In genomic region chr2:66240284-66240683, GRCh38 we compare ENCODE assay signal across 25 cellular contexts.
DNase-seq lines count a peak whose midpoint lies in the region; ATAC-seq, FAIRE-seq and TF ChIP-seq lines count a peak whose summit lies in the region.
"Had no signal": no experiment of that assay in that cellular context is flagged by ENCODE, and none has a peak within 500 bp of the region (broad histone marks: within the 10 kb centered on the region; RNA-seq: fewer than 3 reads in every experiment).

No MANE protein-coding gene starts in this region.

- intact Hi-C loops in testis (cut with DNase I; ENCODE audit: low total_unique reads): no loop called here

- peak; percentile 85 for FAIRE-seq in endometrium (lab: Jason Lieb, UNC)
- FAIRE-seq: G401.6, HTR-8/SVneo, kidney had no signal

- H3K36me3 ChIP-seq in testis (ENCODE audit: low read depth, missing control alignments): no peaks in the 10 kb centered on the region
- H3K36me3 ChIP-seq: SJSA1, upper lobe of left lung had no signal

- DNase-seq in DMS 273 (lab: John Stamatoyannopoulos, UW; ENCODE audit: unreplicated experiment): peak; percentile 46
- no peak for DNase-seq in DMS 273 treated with DMSO at 0.1 percent for 48 hours (lab: John Stamatoyannopoulos, UW)
- DNase-seq in midbrain (lab: John Stamatoyannopoulos, UW): peak; percentile 46
- peak; percentile 51 for DNase-seq in testis
- no peak for DNase-seq in NCI-H526 (lab: John Stamatoyannopoulos, UW)
- DNase-seq: activated CD8-positive, alpha-beta memory T cell treated with anti-CD3 and anti-CD28 coated beads, Interleukin-2, amount 50 U/mL, for 48 hours; activated gamma-delta T cell; Calu3; effector memory CD8-positive, alpha-beta T cell; H7; Karpas-422; kidney; NCI-H1436; NCI-H2171 treated with DMSO at 0.1 percent for 48 hours; NCI-H748 treated with DMSO at 0.1 percent for 48 hours; stimulated activated naive CD4-positive, alpha-beta T cell; T-helper 17 cell; upper lobe of left lung had no signal

- no peaks in the 10 kb centered on the region for H3K27me3 ChIP-seq in testis
- H3K27me3 ChIP-seq: upper lobe of left lung had no signal

- peak overlapping the region in 1 of 2 donors; percentile 30 for H3K27ac ChIP-seq in testis
- H3K27ac ChIP-seq: 22Rv1, SJSA1 had no signal

- no peak for ATAC-seq in HG03342 (IDR thresholded peaks at IDR 0.05; ENCODE audit: unreplicated experiment)
- ATAC-seq in activated CD4-positive, CD25-positive, alpha-beta regulatory T cell treated with anti-CD3 and anti-CD28 coated beads, Interleukin-2, amount 50 U/mL, for 24 hours: no peak
- ATAC-seq: effector memory CD8-positive, alpha-beta T cell; T-helper 17 cell had no signal

- no peak for TF ChIP-seq POLR2A in testis (IDR thresholded peaks at IDR 0.05)

- no peak overlapping the region for H3K4me3 ChIP-seq in testis
- H3K4me3 ChIP-seq: SJSA1, upper lobe of left lung had no signal

- peaks cover 3% of the 10 kb centered on the region for H3K4me1 ChIP-seq in testis
- H3K4me1 ChIP-seq: SJSA1, upper lobe of left lung had no signal

- no peak for TF ChIP-seq CTCF in testis (IDR thresholded peaks at IDR 0.05)

- no peaks in the 10 kb centered on the region for H3K9me3 ChIP-seq in testis
- H3K9me3 ChIP-seq: SJSA1, upper lobe of left lung had no signal

- 26 to 48% methylated on average over 3 of the region's 3 CpGs for WGBS in testis, 2 donors

Comparison
In these comparisons a context has a peak if more than half of its experiments do, and no peak if none do; other contexts are left out.
1. DNase-seq: peak in DMS 273 (single experiment), midbrain (single experiment) and testis (single experiment); none in DMS 273 treated with DMSO at 0.1 percent for 48 hours (single experiment) and NCI-H526 (0 of 2).